ENCODE assay signal across 23 cellular contexts in genomic region chr1:216553040-216553439, GRCh38.
"Had no signal": no experiment of that assay in that cellular context is flagged by ENCODE, and none has a peak within 500 bp of the region (broad histone marks: within the 10 kb centered on the region; RNA-seq: fewer than 3 reads in every experiment).

No MANE protein-coding gene starts in this region.

- H3K36me3 ChIP-seq: left ventricle myocardium inferior, ovary, right lobe of liver, tibial nerve, uterus had no signal

- H3K4me3 ChIP-seq: left ventricle myocardium inferior, lung, mucosa of descending colon, ovary, right lobe of liver, smooth muscle cell, tibial nerve, uterus had no signal

- H3K27me3 Mint-ChIP-seq: naive thymus-derived CD4-positive, alpha-beta T cell; natural killer cell treated with Interleukin-12 subunit alpha and Interleukin-12 subunit beta and Interleukin-15 and Interleukin-18, amount 100 ng/mL, for 72 hours; progenitor cell of endocrine pancreas; stimulated activated memory B cell treated with anti-CD40 and anti-IgM and Interleukin-4, amounts not matched to agents 10 μg/mL and 1 μg/mL and 100 μg/mL, for 72 hours; stimulated activated naive CD8-positive, alpha-beta T cell treated with anti-CD3 and anti-CD28 coated beads, Interleukin-15, amount 100 ng/mL, for 72 hours; type B pancreatic cell had no signal

- H3K27ac ChIP-seq: left ventricle myocardium inferior, ovary, right lobe of liver, tibial nerve, uterus had no signal

- H3K9me3 ChIP-seq: left ventricle myocardium inferior, mucosa of descending colon, ovary, right lobe of liver, tibial nerve, uterus had no signal

- H3K4me2 ChIP-seq: smooth muscle cell had no signal

- H3K36me3 Mint-ChIP-seq: naive thymus-derived CD4-positive, alpha-beta T cell; stimulated activated memory B cell treated with anti-CD40 and anti-IgM and Interleukin-4, amounts not matched to agents 10 μg/mL and 1 μg/mL and 100 μg/mL, for 72 hours; type B pancreatic cell had no signal

- H3K27ac Mint-ChIP-seq: naive thymus-derived CD4-positive, alpha-beta T cell; natural killer cell treated with Interleukin-12 subunit alpha and Interleukin-12 subunit beta and Interleukin-15 and Interleukin-18, amount 100 ng/mL, for 72 hours; progenitor cell of endocrine pancreas; stimulated activated memory B cell treated with anti-CD40 and anti-IgM and Interleukin-4, amounts not matched to agents 10 μg/mL and 1 μg/mL and 100 μg/mL, for 72 hours; stimulated activated naive CD8-positive, alpha-beta T cell treated with anti-CD3 and anti-CD28 coated beads, Interleukin-15, amount 100 ng/mL, for 72 hours; type B pancreatic cell had no signal

- DNase-seq: hypothalamus; islet precursor cell; left ventricle myocardium inferior; midbrain; mucosa of descending colon; naive thymus-derived CD4-positive, alpha-beta T cell; ovary; right lobe of liver; stimulated activated CD4-positive, alpha-beta T cell treated with anti-CD3 and anti-CD28 coated beads, Interleukin-1b, Interleukin-23, amount 100 ng/mL, for 48 hours; stimulated activated CD4-positive, alpha-beta T cell treated with anti-CD3 and anti-CD28 coated beads, Interleukin-2, amount 100 ng/mL, for 48 hours; stimulated activated CD4-positive, alpha-beta T cell treated with anti-CD3 and anti-CD28 coated beads, Interleukin-4, amount 100 ng/mL, for 4 hours; stimulated activated CD8-positive, alpha-beta memory T cell treated with anti-CD3 and anti-CD28 coated beads, Interleukin-4, amount 100 ng/mL, for 48 hours; stimulated activated naive CD4-positive, alpha-beta T cell treated with Interleukin-2 at 50 U/mL for 16 hours; stimulated activated naive CD8-positive, alpha-beta T cell treated with anti-CD3 and anti-CD28 coated beads, Interleukin-15, amount 100 ng/mL, for 72 hours; substantia nigra; uterus had no signal

- H3K4me1 Mint-ChIP-seq: naive thymus-derived CD4-positive, alpha-beta T cell; stimulated activated memory B cell treated with anti-CD40 and anti-IgM and Interleukin-4, amounts not matched to agents 10 μg/mL and 1 μg/mL and 100 μg/mL, for 72 hours; stimulated activated naive CD8-positive, alpha-beta T cell treated with anti-CD3 and anti-CD28 coated beads, Interleukin-15, amount 100 ng/mL, for 72 hours had no signal

- H3K27me3 ChIP-seq: ovary, right lobe of liver, tibial nerve, uterus had no signal

- H3K4me3 Mint-ChIP-seq: naive thymus-derived CD4-positive, alpha-beta T cell; natural killer cell treated with Interleukin-12 subunit alpha and Interleukin-12 subunit beta and Interleukin-15 and Interleukin-18, amount 100 ng/mL, for 72 hours; stimulated activated memory B cell treated with anti-CD40 and anti-IgM and Interleukin-4, amounts not matched to agents 10 μg/mL and 1 μg/mL and 100 μg/mL, for 72 hours; stimulated activated naive CD8-positive, alpha-beta T cell treated with anti-CD3 and anti-CD28 coated beads, Interleukin-15, amount 100 ng/mL, for 72 hours; type B pancreatic cell had no signal

- H3K4me1 ChIP-seq: right lobe of liver, tibial nerve, uterus had no signal

- H3K9me3 Mint-ChIP-seq: stimulated activated memory B cell treated with anti-CD40 and anti-IgM and Interleukin-4, amounts not matched to agents 10 μg/mL and 1 μg/mL and 100 μg/mL, for 72 hours; type B pancreatic cell had no signal

- ATAC-seq: mucosa of descending colon; naive thymus-derived CD4-positive, alpha-beta T cell; natural killer cell treated with Interleukin-12 subunit alpha and Interleukin-12 subunit beta and Interleukin-15 and Interleukin-18, amount 100 ng/mL, for 72 hours; right lobe of liver; stimulated activated memory B cell treated with anti-CD40 and anti-IgM and Interleukin-4, amounts not matched to agents 10 μg/mL and 1 μg/mL and 100 μg/mL, for 72 hours; stimulated activated naive CD8-positive, alpha-beta T cell treated with anti-CD3 and anti-CD28 coated beads, Interleukin-15, amount 100 ng/mL, for 72 hours had no signal
